In the genomic region with DNA sequence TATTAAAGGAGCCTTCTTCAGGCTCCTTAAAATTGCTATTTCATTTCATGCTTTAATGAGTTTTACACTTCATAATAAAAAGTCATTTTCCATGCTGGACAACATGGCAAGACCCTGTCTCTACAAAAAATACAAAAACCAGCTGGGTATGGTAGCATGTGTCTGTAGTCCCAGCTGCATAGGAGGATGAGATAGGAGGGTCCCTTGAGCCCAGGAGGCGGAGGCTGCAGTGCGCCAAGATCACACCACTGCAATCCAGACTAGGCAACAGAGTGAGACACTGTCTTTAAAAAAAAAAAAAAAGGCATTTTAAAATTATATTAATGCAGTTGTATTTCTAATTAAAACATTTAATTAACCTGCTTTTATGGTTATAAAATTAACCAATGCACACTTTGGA, we compare ENCODE assay signal across 27 cellular contexts.
"Had no signal": no experiment of that assay in that cellular context is flagged by ENCODE, and none has a peak within 500 bp of the region (broad histone marks: within the 10 kb centered on the region; RNA-seq: fewer than 3 reads in every experiment).

No MANE protein-coding gene starts in this region.

- ATAC-seq: activated T-cell treated with anti-CD3 and anti-CD28 coated beads, Interleukin-2, amount 50 U/mL, for 72 hours; body of pancreas; naive thymus-derived CD4-positive, alpha-beta T cell had no signal

- H3K27ac Mint-ChIP-seq: activated naive CD8-positive, alpha-beta T cell treated with anti-CD3 and anti-CD28 coated beads for 36 hours; neural progenitor cell had no signal

- H3K9me3 Mint-ChIP-seq: activated naive CD8-positive, alpha-beta T cell treated with anti-CD3 and anti-CD28 coated beads for 36 hours; activated T-cell treated with anti-CD3 and anti-CD28 coated beads, Interleukin-2, amount 50 U/mL, for 72 hours; naive thymus-derived CD4-positive, alpha-beta T cell; neural progenitor cell had no signal

- H3K36me3 ChIP-seq: colonic mucosa had no signal

- H3K4me2 ChIP-seq: neural progenitor cell had no signal

- H3K27me3 Mint-ChIP-seq: activated naive CD8-positive, alpha-beta T cell treated with anti-CD3 and anti-CD28 coated beads for 36 hours; naive thymus-derived CD4-positive, alpha-beta T cell had no signal

- H3K27ac ChIP-seq: adrenal gland, body of pancreas, colonic mucosa, epithelial cell of prostate, esophagus squamous epithelium, neural progenitor cell, testis, transverse colon, VCaP had no signal

- H3K27me3 ChIP-seq: adrenal gland, body of pancreas, colonic mucosa, esophagus squamous epithelium, neural progenitor cell, testis, transverse colon had no signal

- H3K4me1 ChIP-seq: neural progenitor cell had no signal

- DNase-seq: activated CD4-positive, alpha-beta T cell treated with anti-CD3 and anti-CD28 coated beads for 48 hours; activated naive CD4-positive, alpha-beta T cell; activated naive CD8-positive, alpha-beta T cell treated with anti-CD3 and anti-CD28 coated beads for 36 hours; activated T-cell treated with anti-CD3 and anti-CD28 coated beads for 4 hours; activated T-cell treated with anti-CD3 and anti-CD28 coated beads, Interleukin-2, amount 50 U/mL, for 72 hours; adrenal gland; aorta; body of pancreas; cerebellar nuclear complex; colonic mucosa; effector CD8-positive, alpha-beta T cell; esophagus squamous epithelium; foreskin melanocyte; mammary epithelial cell; midbrain; naive thymus-derived CD4-positive, alpha-beta T cell; occipital lobe; right cardiac atrium; stimulated activated CD4-positive, alpha-beta T cell treated with anti-CD3 and anti-CD28 coated beads, Interleukin-15, amount 100 ng/mL, for 24 hours; stimulated activated CD4-positive, alpha-beta T cell treated with anti-CD3 and anti-CD28 coated beads, Interleukin-2, amount 100 ng/mL, for 24 hours; stimulated activated naive CD4-positive, alpha-beta T cell treated with Interleukin-2 at 50 U/mL for 16 hours; T-helper 9 cell; testis; transverse colon had no signal

- H3K4me3 Mint-ChIP-seq: activated naive CD8-positive, alpha-beta T cell treated with anti-CD3 and anti-CD28 coated beads for 36 hours; activated T-cell treated with anti-CD3 and anti-CD28 coated beads, Interleukin-2, amount 50 U/mL, for 72 hours; naive thymus-derived CD4-positive, alpha-beta T cell; neural progenitor cell had no signal

- H2AFZ ChIP-seq: neural progenitor cell had no signal

- H3K4me3 ChIP-seq: adrenal gland, body of pancreas, colonic mucosa, esophagus squamous epithelium, neural progenitor cell, testis, transverse colon had no signal
